36 cellular contexts compared by ENCODE assay signal in the genomic region with DNA sequence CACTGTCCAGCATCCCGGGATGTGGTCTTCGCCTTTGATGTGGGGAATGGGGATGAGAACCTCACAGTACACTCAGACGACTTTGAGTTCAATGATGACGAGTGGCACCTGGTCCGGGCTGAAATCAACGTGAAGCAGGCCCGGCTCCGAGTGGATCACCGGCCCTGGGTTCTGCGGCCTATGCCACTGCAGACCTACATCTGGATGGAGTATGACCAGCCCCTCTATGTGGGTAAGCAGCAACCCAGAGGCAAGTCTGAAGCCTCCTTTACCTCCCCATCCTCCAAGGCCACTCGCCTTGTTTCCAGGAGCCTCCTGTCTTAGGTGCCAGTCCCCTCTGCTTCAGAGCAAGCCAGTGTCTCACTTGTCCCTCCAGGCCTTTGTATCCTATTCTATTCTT. TPM values are rescaled to one million over a fixed set of nuclear protein-coding genes. Genes with fewer than 3 reads are reported as not detected.
"Had no signal": no experiment of that assay in that cellular context is flagged by ENCODE, and none has a peak within 500 bp of the region (broad histone marks: within the 10 kb centered on the region; RNA-seq: fewer than 3 reads in every experiment).

No MANE protein-coding gene starts in this region.

- H3K4me3 Mint-ChIP-seq: activated CD4-positive, alpha-beta T cell treated with anti-CD3 and anti-CD28 coated beads, Interleukin-2, amount 10 ng/mL, durations not matched to agents 24 days and 14 days; activated CD8-positive, alpha-beta T cell treated with anti-CD3 and anti-CD28 coated beads for 36 hours; activated naive CD4-positive, alpha-beta T cell treated with anti-CD3 and anti-CD28 coated beads, Interleukin-2, amount 50 U/mL, for 24 hours; activated naive CD8-positive, alpha-beta T cell treated with anti-CD3 and anti-CD28 coated beads, Interleukin-2, amount 10 ng/mL, durations not matched to agents 7 days and 5 days; activated T-cell treated with anti-CD3 and anti-CD28 coated beads, Interleukin-2, amount 50 U/mL, for 72 hours; activated T-helper 17 cell treated with anti-CD3 and anti-CD28 coated beads, Interleukin-2, amount 50 U/mL, for 72 hours had no signal

- H3K27me3 Mint-ChIP-seq: activated CD4-positive, alpha-beta T cell treated with anti-CD3 and anti-CD28 coated beads, Interleukin-2, amount 10 ng/mL, durations not matched to agents 24 days and 14 days; activated CD8-positive, alpha-beta T cell treated with anti-CD3 and anti-CD28 coated beads for 36 hours; activated naive CD4-positive, alpha-beta T cell treated with anti-CD3 and anti-CD28 coated beads, Interleukin-2, amount 50 U/mL, for 24 hours; activated T-helper 17 cell treated with anti-CD3 and anti-CD28 coated beads, Interleukin-2, amount 50 U/mL, for 72 hours had no signal

- ATAC-seq: activated CD8-positive, alpha-beta T cell treated with anti-CD3 and anti-CD28 coated beads for 36 hours; activated T-cell treated with anti-CD3 and anti-CD28 coated beads, Interleukin-2, amount 50 U/mL, for 72 hours; activated T-helper 17 cell treated with anti-CD3 and anti-CD28 coated beads, Interleukin-2, amount 50 U/mL, for 72 hours; PC-3; Right ventricle myocardium inferior had no signal

- DNase-seq: activated CD4-positive, alpha-beta T cell treated with anti-CD3 and anti-CD28 coated beads for 1 hour; activated CD4-positive, alpha-beta T cell treated with anti-CD3 and anti-CD28 coated beads, Interleukin-2, amount 50 U/mL, for 4 hours; activated CD4-positive, CD25-positive, alpha-beta regulatory T cell; activated CD8-positive, alpha-beta T cell treated with anti-CD3 and anti-CD28 coated beads for 36 hours; activated gamma-delta T cell; activated naive CD4-positive, alpha-beta T cell treated with Interleukin-2 at 50 U/mL for 16 hours; activated naive CD8-positive, alpha-beta T cell treated with anti-CD3 and anti-CD28 coated beads, Interleukin-2, amount 10 ng/mL, durations not matched to agents 7 days and 5 days; activated T-cell treated with anti-CD3 and anti-CD28 coated beads, Interleukin-2, amount 50 U/mL, for 1 hour; activated T-cell treated with anti-CD3 and anti-CD28 coated beads, Interleukin-2, amount 50 U/mL, for 72 hours; amygdala; body of pancreas; KG1; MM.1S; MV-4-11; NCI-H1092; NCI-H1436 treated with DMSO at 0.1 percent for 48 hours; NCI-H187; NCI-H2029 treated with DMSO at 0.1 percent for 48 hours; NCI-H2107; NCI-H2171; NCI-H510A; NCI-H526; NCI-H748 treated with DMSO at 0.1 percent for 48 hours; NK-92 treated with Interleukin-12 subunit alpha and Interleukin-12 subunit beta, amount 100 ng/mL, for 24 hours; PC-3; SIG-M5; T1000; WERI-Rb-1 had no signal

- H3K4me1 Mint-ChIP-seq: activated CD4-positive, alpha-beta T cell treated with anti-CD3 and anti-CD28 coated beads, Interleukin-2, amount 10 ng/mL, durations not matched to agents 24 days and 14 days; activated naive CD4-positive, alpha-beta T cell treated with anti-CD3 and anti-CD28 coated beads, Interleukin-2, amount 50 U/mL, for 24 hours; activated naive CD8-positive, alpha-beta T cell treated with anti-CD3 and anti-CD28 coated beads, Interleukin-2, amount 10 ng/mL, durations not matched to agents 7 days and 5 days; activated T-helper 17 cell treated with anti-CD3 and anti-CD28 coated beads, Interleukin-2, amount 50 U/mL, for 72 hours had no signal

- H3K4me3 ChIP-seq: ascending aorta, body of pancreas, breast epithelium had no signal

- H3K36me3 ChIP-seq: breast epithelium had no signal

- H3K9me3 ChIP-seq: ascending aorta, body of pancreas, breast epithelium had no signal

- H3K27me3 ChIP-seq: ascending aorta, body of pancreas, breast epithelium had no signal

- H3K9me3 Mint-ChIP-seq: activated CD4-positive, alpha-beta T cell treated with anti-CD3 and anti-CD28 coated beads, Interleukin-2, amount 10 ng/mL, durations not matched to agents 24 days and 14 days; activated CD8-positive, alpha-beta T cell treated with anti-CD3 and anti-CD28 coated beads for 36 hours; activated naive CD4-positive, alpha-beta T cell treated with anti-CD3 and anti-CD28 coated beads, Interleukin-2, amount 50 U/mL, for 24 hours; activated naive CD8-positive, alpha-beta T cell treated with anti-CD3 and anti-CD28 coated beads, Interleukin-2, amount 10 ng/mL, durations not matched to agents 7 days and 5 days; activated T-cell treated with anti-CD3 and anti-CD28 coated beads, Interleukin-2, amount 50 U/mL, for 72 hours; activated T-helper 17 cell treated with anti-CD3 and anti-CD28 coated beads, Interleukin-2, amount 50 U/mL, for 72 hours had no signal

- H3K36me3 Mint-ChIP-seq: activated naive CD4-positive, alpha-beta T cell treated with anti-CD3 and anti-CD28 coated beads, Interleukin-2, amount 50 U/mL, for 24 hours; activated naive CD8-positive, alpha-beta T cell treated with anti-CD3 and anti-CD28 coated beads, Interleukin-2, amount 10 ng/mL, durations not matched to agents 7 days and 5 days had no signal

- FAIRE-seq: RCC 7860 had no signal

- H3K4me1 ChIP-seq: ascending aorta, body of pancreas, breast epithelium had no signal

- H3K27ac ChIP-seq: ascending aorta, body of pancreas, breast epithelium, RWPE1, WERI-Rb-1 had no signal

- H3K27ac Mint-ChIP-seq: activated CD8-positive, alpha-beta T cell treated with anti-CD3 and anti-CD28 coated beads for 36 hours; activated naive CD4-positive, alpha-beta T cell treated with anti-CD3 and anti-CD28 coated beads, Interleukin-2, amount 50 U/mL, for 24 hours; activated naive CD8-positive, alpha-beta T cell treated with anti-CD3 and anti-CD28 coated beads, Interleukin-2, amount 10 ng/mL, durations not matched to agents 7 days and 5 days; activated T-cell treated with anti-CD3 and anti-CD28 coated beads, Interleukin-2, amount 50 U/mL, for 72 hours had no signal

RNA-seq across cellular contexts. Expression of a gene that starts 10.8 kb away (rescaled TPM):
- total RNA-seq: activated CD8-positive, alpha-beta T cell treated with anti-CD3 and anti-CD28 coated beads for 36 hours had no signal
